12 cellular contexts compared by ENCODE assay signal in genomic region chr6:134891633-134892032, GRCh38. TPM values are rescaled to one million over a fixed set of nuclear protein-coding genes. Genes with fewer than 3 reads are reported as not detected.
"Had no signal": no experiment of that assay in that cellular context is flagged by ENCODE, and none has a peak within 500 bp of the region (broad histone marks: within the 10 kb centered on the region; RNA-seq: fewer than 3 reads in every experiment).

No MANE protein-coding gene starts in this region.

- H3K36me3 ChIP-seq: HAP-1 had no signal

- H2AFZ ChIP-seq: GM23248, GM23338 had no signal

- FAIRE-seq: H1, H54 had no signal

- H3K9ac ChIP-seq: GM23248 had no signal

- H3K4me2 ChIP-seq: GM23338 had no signal

- DNase-seq: GM23248, GOT3, H7, H9, HCEC 1CT, HFFc6 had no signal

- ATAC-seq: GM23338, HCT116 had no signal

- H3K4me3 ChIP-seq: GM23248, GM23338, HAP-1 had no signal

- H3K4me1 ChIP-seq: HAP-1 had no signal

- H3K27ac ChIP-seq: GM23248 had no signal

RNA-seq across cellular contexts. Expression of gene ALDH8A1, which starts 58.3 kb away (rescaled TPM):
- total RNA-seq: GM23248, GM23338, H4, H9, HFFc6 had no signal
- polyA plus RNA-seq: GM23248, GM23338 had no signal
